1 cellular context compared by ENCODE assay signal in genomic region chr2:186589733-186590537, GRCh38.
A peak's percentile ranks its signal among the peaks of the same experiment; 100 is the strongest.
TF ChIP-seq lines count a peak whose summit lies in the region.

ITGAV (plus strand) TSS chr2:186590056; CDS start chr2:186590339, 283 bp downstream.

TF ChIP-seq in K562, 482 proteins besides CTCF, POLR2A, EP300 and RAD21 (continued from another document):
- peak; percentile 54; the same call in 1 of the 2 replicates for TF ChIP-seq HLTF (IDR thresholded peaks at IDR 0.05)
- TF ChIP-seq ASH1L (IDR thresholded peaks at IDR 0.05; ENCODE audit: borderline replicate concordance, low read depth, partially characterized antibody) = peak; percentile 27
TF ChIP-seq in K562: peak in this region for 163.
